ENCODE assay signal across 18 cellular contexts in the genomic region with DNA sequence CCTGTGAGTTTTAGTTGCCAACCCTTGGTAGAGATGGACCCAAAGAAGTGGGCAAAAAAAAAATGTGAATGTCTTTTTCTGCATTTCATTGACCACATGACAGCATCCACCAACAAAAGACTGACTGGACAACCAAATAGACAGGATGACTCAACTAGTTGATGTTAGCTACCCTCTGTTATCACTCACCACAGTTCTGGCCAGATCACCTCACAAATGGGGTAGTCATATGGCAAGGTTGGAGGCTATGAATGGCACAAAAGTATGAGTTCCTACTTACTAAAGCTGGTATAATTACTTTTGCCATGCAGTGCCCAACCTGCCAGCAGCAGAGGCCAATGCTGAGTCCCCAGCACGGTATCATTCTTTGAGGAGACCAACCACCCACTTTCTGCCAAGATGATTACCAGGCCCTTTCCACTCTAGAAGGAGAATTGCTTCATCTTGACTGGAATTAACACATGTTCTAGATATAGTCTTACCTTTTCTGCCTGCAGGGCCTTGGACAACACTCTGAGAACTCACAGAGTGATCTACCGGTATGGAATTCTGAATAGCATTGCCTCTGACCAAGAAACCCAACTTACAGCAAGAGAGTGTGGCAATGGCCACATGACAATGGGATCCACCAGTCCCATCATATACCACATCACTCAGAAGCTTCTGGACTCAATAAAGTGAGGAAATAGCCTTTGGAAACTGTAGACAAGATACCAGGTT. TPM values are rescaled to one million over a fixed set of nuclear protein-coding genes. Genes with fewer than 3 reads are reported as not detected.
A peak's percentile ranks its signal among the peaks of the same experiment; 100 is the strongest.
DNase-seq lines count a peak whose midpoint lies in the region; ATAC-seq, FAIRE-seq and TF ChIP-seq lines count a peak whose summit lies in the region.
"Had no signal": no experiment of that assay in that cellular context is flagged by ENCODE, and none has a peak within 500 bp of the region (broad histone marks: within the 10 kb centered on the region; RNA-seq: fewer than 3 reads in every experiment).

No MANE protein-coding gene starts in this region.

- no peaks in the 10 kb centered on the region for H3K79me2 ChIP-seq in K562 (ENCODE audit: control insufficient read depth, insufficient read depth, low read length)

- H3K27ac ChIP-seq in K562 (ENCODE audit: extremely low read depth, low read depth, low read length) (no peak overlapping the region), WERI-Rb-1 (no peak overlapping the region)
- H3K27ac ChIP-seq: BLaER1 had no signal

- FAIRE-seq in K562 (lab: Jason Lieb, UNC) = no peak
- FAIRE-seq: H54 had no signal

- in situ Hi-C loops in K562 (cut with MboI) = no loop called here

- TF ChIP-seq EP300 in K562 (IDR thresholded peaks at IDR 0.05; ENCODE audit: low read length) = no peak

- H3K9me1 ChIP-seq in K562 (ENCODE audit: control insufficient read depth, insufficient read depth, low read length) = no peaks in the 10 kb centered on the region

- no peaks in the 10 kb centered on the region for H3K36me3 ChIP-seq in K562 (ENCODE audit: control insufficient read depth, insufficient read depth, low read length)
- no peaks in the 10 kb centered on the region for H3K36me3 ChIP-seq in WERI-Rb-1
- H3K36me3 ChIP-seq: BLaER1 had no signal

- WGBS in K562 (ENCODE audit: insufficient coverage, low coverage, missing lambda C conversion rate) = 0% methylated on average over 2 of the region's 2 CpGs

- H4K20me1 ChIP-seq in K562 (replicated peaks; ENCODE audit: control insufficient read depth, insufficient read depth, low read length) = no peaks in the 10 kb centered on the region
- H4K20me1 ChIP-seq: BLaER1 had no signal

- CTCF ChIA-PET in K562 (lab: Yijun Ruan, JAX; ENCODE audit: low intra/inter-chr PET ratio) = no interaction called here

- no peaks in the 10 kb centered on the region for H3K4me1 Mint-ChIP-seq in osteocyte (ENCODE audit: unreplicated experiment)
- H3K4me1 Mint-ChIP-seq: CD8-positive, alpha-beta memory T cell; IgD-negative memory B cell had no signal

- TF ChIP-seq RAD21 in K562 (CRISPR knock-in tag; conservative IDR thresholded peaks at IDR 0.05 in 1 of 2, IDR thresholded peaks at IDR 0.05 in 1 of 2) = no peak

- ATAC-seq in K562 (no peak), HG02840 (IDR thresholded peaks at IDR 0.05; ENCODE audit: low FRiP score, unreplicated experiment) (no peak)
- ATAC-seq: Panc1 had no signal

- no peak overlapping the region for H3K27ac Mint-ChIP-seq in osteocyte (ENCODE audit: unreplicated experiment)
- H3K27ac Mint-ChIP-seq: CD8-positive, alpha-beta memory T cell; IgD-negative memory B cell had no signal

- no peak for TF ChIP-seq CTCF in K562 (IDR thresholded peaks at IDR 0.05 in 2 of 3, conservative IDR thresholded peaks at IDR 0.05 in 1 of 3; ENCODE audit: insufficient read depth in 2 of 3, low read depth in 1 of 3, low read length in 3 of 3)
- no peak for TF ChIP-seq CTCF in osteocyte (IDR thresholded peaks at IDR 0.05)
- no peak for TF ChIP-seq CTCF in WERI-Rb-1 (IDR thresholded peaks at IDR 0.05; ENCODE audit: low read depth, low read length)

- no peaks in the 10 kb centered on the region for H3K36me3 Mint-ChIP-seq in osteocyte (ENCODE audit: unreplicated experiment)
- H3K36me3 Mint-ChIP-seq: IgD-negative memory B cell had no signal

- peaks cover 20% of the 10 kb centered on the region for H3K27me3 Mint-ChIP-seq in osteocyte (ENCODE audit: unreplicated experiment)

- peaks cover 4% of the 10 kb centered on the region in 2 experiments; a peak in 2 of 5 replicates for H3K27me3 ChIP-seq in K562 (ENCODE audit: control insufficient read depth in 2 of 2, insufficient read depth in 2 of 2, low read length in 2 of 2)
- no peaks in the 10 kb centered on the region for H3K27me3 ChIP-seq in WERI-Rb-1 (ENCODE audit: insufficient read depth, low read depth, severe bottlenecking)
- H3K27me3 ChIP-seq: BLaER1 had no signal

- H3K9ac ChIP-seq in K562 (ENCODE audit: insufficient read depth in 1 of 2, low read depth in 2 of 2, low read length in 2 of 2) = no peak overlapping the region
- H3K9ac ChIP-seq: BLaER1 had no signal

- intact Hi-C loops in K562 (cut with micrococcal nuclease) = no loop called here

- no peak overlapping the region for H2AFZ ChIP-seq in K562 (ENCODE audit: low read depth, low read length)

- BruUV-seq in K562 (replicated peaks; lab: Mats Ljungman, UMichigan) = no TSS peak

- no peaks in the 10 kb centered on the region for H3K9me3 Mint-ChIP-seq in osteocyte (ENCODE audit: unreplicated experiment)
- H3K9me3 Mint-ChIP-seq: CD8-positive, alpha-beta memory T cell had no signal

- peak; percentile 18 for DNase-seq in EH (ENCODE audit: low read depth)
- DNase-seq in M059J (ENCODE audit: low read depth) = peak; percentile 68
- no peak for DNase-seq in K562 (ENCODE audit: extremely low read depth in 1 of 4, low spot score in 3 of 4)
- DNase-seq in osteocyte (ENCODE audit: extremely low spot score, unreplicated experiment) = peak; percentile 8
- DNase-seq in KG1 (lab: John Stamatoyannopoulos, UW) = no peak
- no peak for DNase-seq in WERI-Rb-1
- no peak for DNase-seq in GF-D8 (lab: John Stamatoyannopoulos, UW)
- DNase-seq: CD8-positive, alpha-beta memory T cell; DMS 273 treated with DMSO at 0.1 percent for 48 hours; NCI-H1105; NCI-H187; NCI-H774; SHP77 treated with DMSO at 0.1 percent for 48 hours had no signal

- no peak overlapping the region for H3K4me2 ChIP-seq in K562 (ENCODE audit: insufficient read depth, low read length)
- H3K4me2 ChIP-seq: BLaER1 had no signal

- POLR2A ChIA-PET in K562 (lab: Yijun Ruan, JAX) = no interaction called here

- no peak for TF ChIP-seq POLR2A in K562 (conservative IDR thresholded peaks at IDR 0.05)

- H3K4me3 ChIP-seq in K562 = no peak overlapping the region
- H3K4me3 ChIP-seq in WERI-Rb-1 (ENCODE audit: low read depth, low read length) = no peak overlapping the region
- H3K4me3 ChIP-seq: BLaER1 had no signal

- no peaks in the 10 kb centered on the region for H3K4me1 ChIP-seq in K562 (replicated peaks in 1 of 2; ENCODE audit: control insufficient read depth in 2 of 2, insufficient read depth in 2 of 2, low read length in 2 of 2)
- H3K4me1 ChIP-seq: BLaER1 had no signal

- no peak overlapping the region for H3K4me3 Mint-ChIP-seq in osteocyte (ENCODE audit: unreplicated experiment)
- H3K4me3 Mint-ChIP-seq: CD8-positive, alpha-beta memory T cell; IgD-negative memory B cell had no signal

- no peaks in the 10 kb centered on the region for H3K9me3 ChIP-seq in K562 (replicated peaks; ENCODE audit: control insufficient read depth, insufficient read depth, low read depth, low read length)
- no peaks in the 10 kb centered on the region for H3K9me3 ChIP-seq in WERI-Rb-1 (ENCODE audit: severe bottlenecking)
- H3K9me3 ChIP-seq: BLaER1 had no signal

TF ChIP-seq in K562, 482 proteins besides CTCF, POLR2A, EP300 and RAD21:
- TF ChIP-seq SMARCB1 (IDR thresholded peaks at IDR 0.05; ENCODE audit: insufficient read length, low read depth) = no peak
- TF ChIP-seq FOSL1 (tag; conservative IDR thresholded peaks at IDR 0.05) = 0 out of 2 replicates have a peak, but pooled peaks have one; percentile 34
- peak; percentile 34; the same call in 1 of the 2 replicates for TF ChIP-seq HMBOX1 (IDR thresholded peaks at IDR 0.05)
TF ChIP-seq in K562: peak in this region for 2.

RNA-seq across cellular contexts. Expression of gene TCF7L1, which starts 20.1 kb away (rescaled TPM):
- 0.05 TPM in 1 of 2 replicates, not detected in the other for total RNA-seq in M059J (2014; rRNA removed; shearing (Covaris generic))
- total RNA-seq in K562 (2011; cell fraction: chromatin; rRNA removed; ENCODE audit: low replicate concordance) = 0.23 TPM in 1 of 2 replicates, not detected in the other
- total RNA-seq in K562 (2011; cell fraction: nucleolus; rRNA removed) = not detected in 2 replicates
- total RNA-seq in K562 (2011; cell fraction: nucleoplasm; rRNA removed) = not detected in 2 replicates
- total RNA-seq in K562 (2014; rRNA removed) (not detected in 2 replicates), K562 (2014; rRNA removed; fragmentation: Illumina TruSeq; extraction: Trizol) (not detected in 2 replicates), K562 (2015; rRNA removed; fragmentation: Illumina TruSeq; extraction: Trizol) (not detected in 2 replicates), K562 (2021) (0.11 and 0.13 TPM in 2 replicates), osteocyte (31.8 and 32.4 TPM in 2 replicates)
- polyA plus RNA-seq in K562 (2011; rRNA removed) (not detected in 2 replicates), K562 (2014; fragmentation: Illumina TruSeq; extraction: Trizol) (0.07 and 0.09 TPM in 2 replicates), K562 (2014; fragmentation: Nextera tagmentation; extraction: Ambion mirVana) (under 1 TPM in 1 of 2 experiments, not detected in 1; 0.04 TPM), K562 (2014; rRNA removed) (0.03 and 0.05 TPM in 2 replicates)
- polyA plus RNA-seq in K562 (2011; cell fraction: cytosol; rRNA removed) = 0.03 TPM in 1 of 2 replicates, not detected in the other
- 0.07 TPM in 1 of 2 replicates, not detected in the other for polyA plus RNA-seq in K562 (2011; cell fraction: nucleus; rRNA removed)
- polyA plus RNA-seq in K562 (2012) = 0.17 and 0.21 TPM in 2 replicates
- not detected in 2 replicates for polyA minus RNA-seq in K562 (2011; rRNA and poly(A)+ RNA removed)
- polyA minus RNA-seq in K562 (2011; cell fraction: cytosol; rRNA and poly(A)+ RNA removed) = not detected in 2 replicates
- polyA minus RNA-seq in K562 (2011; cell fraction: nucleus; rRNA and poly(A)+ RNA removed) = not detected in 2 replicates
- total RNA-seq: CD8-positive, alpha-beta memory T cell had no signal

Comparison
In these comparisons a context has a peak if more than half of its experiments do, and no peak if none do; other contexts are left out.
1. DNase-seq: peak in EH (single experiment), M059J (single experiment) and osteocyte (single experiment); none in K562 (0 of 4), KG1 (single experiment), WERI-Rb-1 (single experiment) and GF-D8 (single experiment).
2. RNA of gene TCF7L1, which starts 20.1 kb away (total RNA-seq): 31.8 to 32.4 TPM in osteocyte; 0.05 TPM in M059J and 0.11 to 0.23 TPM in K562; every median in the first group is over 10 times any median in the second.